ENCODE assay signal across 1 cellular context in the genomic region with DNA sequence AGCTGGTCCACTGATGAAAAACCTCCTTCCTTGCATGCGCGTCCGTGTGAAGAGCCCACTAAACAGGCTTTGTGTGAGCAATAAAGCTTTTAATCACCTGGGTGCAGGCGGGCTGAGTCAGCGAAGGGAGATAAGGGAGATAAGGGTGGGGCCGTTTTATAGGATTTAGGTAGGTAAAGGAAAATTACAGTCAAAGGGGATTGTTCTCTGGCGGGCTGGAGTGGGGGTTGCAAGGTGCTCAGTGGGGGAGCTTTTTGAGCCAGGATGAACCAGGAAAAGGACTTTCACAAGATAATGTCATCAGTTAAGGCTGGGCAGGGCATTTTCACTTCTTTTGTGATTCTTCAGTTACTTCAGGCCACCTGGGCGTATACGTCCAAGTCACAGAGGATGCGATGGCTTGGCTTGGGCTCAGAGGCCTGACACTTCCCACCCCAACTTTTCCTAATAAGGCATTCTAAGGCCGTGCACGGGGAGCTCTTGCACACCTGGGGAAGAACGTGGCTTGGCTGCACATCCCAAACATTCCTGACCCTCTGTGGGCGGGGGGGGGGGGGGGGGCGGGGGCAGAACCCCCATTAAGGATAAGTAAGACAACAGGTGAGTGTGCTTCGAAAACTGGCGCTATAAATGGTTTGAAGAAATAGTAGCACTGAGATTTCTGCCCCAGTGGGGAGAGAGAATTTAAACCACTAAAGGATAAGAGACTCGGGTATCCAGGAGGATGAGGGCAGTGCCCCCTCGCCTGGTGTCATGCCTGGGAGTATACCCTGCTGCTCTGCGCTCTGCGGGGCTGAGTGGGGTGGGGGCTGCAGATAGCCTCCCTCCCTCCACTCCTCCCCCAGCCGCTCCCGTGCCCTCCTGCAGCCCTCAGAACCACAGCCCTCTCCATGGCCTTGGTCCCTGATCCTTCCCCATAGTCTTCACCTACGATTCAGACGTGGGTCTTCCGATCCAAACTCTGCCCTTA.
TF ChIP-seq lines count a peak whose summit lies in the region.

No MANE protein-coding gene starts in this region.

TF ChIP-seq in WTC11, 78 proteins besides CTCF, POLR2A, EP300 and RAD21 (continued from another document):
- TF ChIP-seq, protein P1, sequence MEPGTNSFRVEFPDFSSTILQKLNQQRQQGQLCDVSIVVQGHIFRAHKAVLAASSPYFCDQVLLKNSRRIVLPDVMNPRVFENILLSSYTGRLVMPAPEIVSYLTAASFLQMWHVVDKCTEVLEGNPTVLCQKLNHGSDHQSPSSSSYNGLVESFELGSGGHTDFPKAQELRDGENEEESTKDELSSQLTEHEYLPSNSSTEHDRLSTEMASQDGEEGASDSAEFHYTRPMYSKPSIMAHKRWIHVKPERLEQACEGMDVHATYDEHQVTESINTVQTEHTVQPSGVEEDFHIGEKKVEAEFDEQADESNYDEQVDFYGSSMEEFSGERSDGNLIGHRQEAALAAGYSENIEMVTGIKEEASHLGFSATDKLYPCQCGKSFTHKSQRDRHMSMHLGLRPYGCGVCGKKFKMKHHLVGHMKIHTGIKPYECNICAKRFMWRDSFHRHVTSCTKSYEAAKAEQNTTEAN (CRISPR knock-in tag; IDR thresholded peaks at IDR 0.05) = peak; percentile 90; the same call in 1 of the 2 replicates
- no peak for TF ChIP-seq CREB1 (CRISPR knock-in tag; IDR thresholded peaks at IDR 0.05)
- TF ChIP-seq, protein P2, sequence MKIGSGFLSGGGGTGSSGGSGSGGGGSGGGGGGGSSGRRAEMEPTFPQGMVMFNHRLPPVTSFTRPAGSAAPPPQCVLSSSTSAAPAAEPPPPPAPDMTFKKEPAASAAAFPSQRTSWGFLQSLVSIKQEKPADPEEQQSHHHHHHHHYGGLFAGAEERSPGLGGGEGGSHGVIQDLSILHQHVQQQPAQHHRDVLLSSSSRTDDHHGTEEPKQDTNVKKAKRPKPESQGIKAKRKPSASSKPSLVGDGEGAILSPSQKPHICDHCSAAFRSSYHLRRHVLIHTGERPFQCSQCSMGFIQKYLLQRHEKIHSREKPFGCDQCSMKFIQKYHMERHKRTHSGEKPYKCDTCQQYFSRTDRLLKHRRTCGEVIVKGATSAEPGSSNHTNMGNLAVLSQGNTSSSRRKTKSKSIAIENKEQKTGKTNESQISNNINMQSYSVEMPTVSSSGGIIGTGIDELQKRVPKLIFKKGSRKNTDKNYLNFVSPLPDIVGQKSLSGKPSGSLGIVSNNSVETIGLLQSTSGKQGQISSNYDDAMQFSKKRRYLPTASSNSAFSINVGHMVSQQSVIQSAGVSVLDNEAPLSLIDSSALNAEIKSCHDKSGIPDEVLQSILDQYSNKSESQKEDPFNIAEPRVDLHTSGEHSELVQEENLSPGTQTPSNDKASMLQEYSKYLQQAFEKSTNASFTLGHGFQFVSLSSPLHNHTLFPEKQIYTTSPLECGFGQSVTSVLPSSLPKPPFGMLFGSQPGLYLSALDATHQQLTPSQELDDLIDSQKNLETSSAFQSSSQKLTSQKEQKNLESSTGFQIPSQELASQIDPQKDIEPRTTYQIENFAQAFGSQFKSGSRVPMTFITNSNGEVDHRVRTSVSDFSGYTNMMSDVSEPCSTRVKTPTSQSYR (CRISPR knock-in tag; IDR thresholded peaks at IDR 0.05) = 0 out of 2 replicates have a peak, but pooled peaks have one; percentile 49
